Comparison of ENCODE assay signal across 9 cellular contexts in genomic region chr3:138861755-138862333, GRCh38. TPM values are rescaled to one million over a fixed set of nuclear protein-coding genes. Genes with fewer than 3 reads are reported as not detected.
DNase-seq lines count a peak whose midpoint lies in the region; ATAC-seq and TF ChIP-seq lines count a peak whose summit lies in the region.
"Had no signal": no experiment of that assay in that cellular context is flagged by ENCODE, and none has a peak within 500 bp of the region (broad histone marks: within the 10 kb centered on the region; RNA-seq: fewer than 3 reads in every experiment).

No MANE protein-coding gene starts in this region.

- peak overlapping the region; percentile 93 for H3K27ac ChIP-seq in HUES6 (ENCODE audit: low read depth, low read length)

- DNase-seq in A172 (ENCODE audit: low spot score) (peak; percentile 67), MCF 10A (ENCODE audit: unreplicated experiment) (peak; percentile 45), islet precursor cell (peak; percentile 61), NCI-H187 treated with DMSO at 0.1 percent for 48 hours (lab: John Stamatoyannopoulos, UW) (no peak), NCI-H526 treated with DMSO at 0.1 percent for 48 hours (lab: John Stamatoyannopoulos, UW) (no peak)
- no peak for DNase-seq in stimulated activated CD4-positive, alpha-beta T cell treated with anti-CD3 and anti-CD28 coated beads, Interleukin-15, amount 100 ng/mL, for 24 hours
- DNase-seq: BE2C had no signal

- CTCF ChIA-PET in MCF 10A (lab: Yijun Ruan, JAX): interaction anchor here (0.5 to 2.2 kb wide), 7 partner anchors 14 to 673 kb away, joined by 3 to 12 read pairs (median 4); partner anchors contain the start of gene PIK3CB

- POLR2A ChIA-PET in MCF 10A (lab: Yijun Ruan, JAX): interaction anchor here (0.7 to 2.6 kb wide), 3 partner anchors 8 to 87 kb away, joined by 3 to 24 read pairs (median 7); partner anchors contain the start of gene PIK3CB

- BruUV-seq in MCF 10A (replicated peaks; lab: Mats Ljungman, UMichigan): no TSS peak

- H3K4me1 ChIP-seq in HUES6 (ENCODE audit: control insufficient read depth, insufficient read depth, low read length): peaks cover 37% of the 10 kb centered on the region
- H3K4me1 ChIP-seq: BE2C had no signal

- no peaks in the 10 kb centered on the region for H3K36me3 ChIP-seq in HUES6 (ENCODE audit: control insufficient read depth, insufficient read depth, low read length)
- H3K36me3 ChIP-seq: BE2C had no signal

- peaks cover 20% of the 10 kb centered on the region for H3K4me1 Mint-ChIP-seq in MCF 10A (ENCODE audit: insufficient read depth, unreplicated experiment)

- intact Hi-C loops in MCF 10A (cut with micrococcal nuclease): no loop called here

- H3K36me3 Mint-ChIP-seq in MCF 10A (ENCODE audit: insufficient read depth, unreplicated experiment): no peaks in the 10 kb centered on the region

- no peak for ATAC-seq in HG02885 (IDR thresholded peaks at IDR 0.05; ENCODE audit: poor library complexity, unreplicated experiment)

- H3K4me3 Mint-ChIP-seq in MCF 10A (ENCODE audit: unreplicated experiment): no peak overlapping the region

- H3K4me3 ChIP-seq in HUES6 (ENCODE audit: low read depth, low read length): peak overlapping the region; percentile 46

- TF ChIP-seq CTCF in MCF 10A (IDR thresholded peaks at IDR 0.05; ENCODE audit: unreplicated experiment): no peak

- H3K27me3 ChIP-seq in HUES6 (ENCODE audit: control insufficient read depth, insufficient read depth, low read length): no peaks in the 10 kb centered on the region
- H3K27me3 ChIP-seq: BE2C had no signal

- H3K9ac ChIP-seq in HUES6 (ENCODE audit: low read length): peak overlapping the region; percentile 83

- H3K9me3 Mint-ChIP-seq in MCF 10A (ENCODE audit: unreplicated experiment): no peaks in the 10 kb centered on the region

- no peaks in the 10 kb centered on the region for H3K27me3 Mint-ChIP-seq in MCF 10A (ENCODE audit: insufficient read depth, unreplicated experiment)

- no peaks in the 10 kb centered on the region for H3K9me3 ChIP-seq in HUES6 (ENCODE audit: control insufficient read depth, insufficient read depth, low read depth, low read length)
- H3K9me3 ChIP-seq: BE2C had no signal

- H3K27ac Mint-ChIP-seq in MCF 10A (ENCODE audit: low read depth, unreplicated experiment): no peak overlapping the region

RNA-seq across cellular contexts. Expression of gene PIK3CB, which starts 27.1 kb away (rescaled TPM):
- total RNA-seq in A172 (2014; rRNA removed; shearing (Covaris generic)): 11.6 and 12.1 TPM in 2 replicates
- 21.0 and 21.1 TPM in 2 replicates for total RNA-seq in MCF 10A (2022)

Comparison
In these comparisons a context has a peak if more than half of its experiments do, and no peak if none do; other contexts are left out.
1. DNase-seq: peak in A172 (single experiment), MCF 10A (single experiment) and islet precursor cell (single experiment); none in stimulated activated CD4-positive, alpha-beta T cell treated with anti-CD3 and anti-CD28 coated beads, Interleukin-15, amount 100 ng/mL, for 24 hours (single experiment), NCI-H187 treated with DMSO at 0.1 percent for 48 hours (single experiment) and NCI-H526 treated with DMSO at 0.1 percent for 48 hours (single experiment).